ENCODE assay signal across 38 cellular contexts in genomic region chr5:180187767-180188166, GRCh38. TPM values are rescaled to one million over a fixed set of nuclear protein-coding genes. Genes with fewer than 3 reads are reported as not detected.
"Had no signal": no experiment of that assay in that cellular context is flagged by ENCODE, and none has a peak within 500 bp of the region (broad histone marks: within the 10 kb centered on the region; RNA-seq: fewer than 3 reads in every experiment).

No MANE protein-coding gene starts in this region.

- H3K27ac ChIP-seq: KMS-11 had no signal

- H3K36me3 ChIP-seq: MG63 had no signal

- H3K9ac ChIP-seq: KMS-11 had no signal

- H3K4me3 ChIP-seq: MG63 had no signal

- H3K4me2 ChIP-seq: KMS-11 had no signal

- DNase-seq: Karpas-422, Kasumi-1, MG63, MM.1S, MV-4-11, NCI-H1048, NCI-H1092, NCI-H1092 treated with DMSO at 0.1 percent for 48 hours, NCI-H1105, NCI-H1105 treated with DMSO at 0.1 percent for 48 hours, NCI-H1417, NCI-H1417 treated with DMSO at 0.1 percent for 48 hours, NCI-H1436, NCI-H1436 treated with DMSO at 0.1 percent for 48 hours, NCI-H146, NCI-H1694, NCI-H1694 treated with DMSO at 0.1 percent for 48 hours, NCI-H187, NCI-H187 treated with DMSO at 0.1 percent for 48 hours, NCI-H1930, NCI-H2029, NCI-H2029 treated with DMSO at 0.1 percent for 48 hours, NCI-H2081, NCI-H2081 treated with DMSO at 0.1 percent for 48 hours, NCI-H2107, NCI-H2171, NCI-H2171 treated with DMSO at 0.1 percent for 48 hours, NCI-H2227 treated with DMSO at 0.1 percent for 48 hours, NCI-H226, NCI-H345, NCI-H446, NCI-H446 treated with DMSO at 0.1 percent for 48 hours, NCI-H510A, NCI-H510A treated with DMSO at 0.1 percent for 48 hours had no signal

RNA-seq across cellular contexts. Expression of gene RASGEF1C, which starts 21.2 kb away (rescaled TPM):
- total RNA-seq: LHCN-M2, M059J, MCF 10A had no signal
